8 cellular contexts compared by ENCODE assay signal in genomic region chr4:2811830-2812599, GRCh38. TPM values are rescaled to one million over a fixed set of nuclear protein-coding genes. Genes with fewer than 3 reads are reported as not detected.
DNase-seq lines count a peak whose midpoint lies in the region; ATAC-seq and TF ChIP-seq lines count a peak whose summit lies in the region.

No MANE protein-coding gene starts in this region.

- TF ChIP-seq CTCF in breast epithelium (IDR thresholded peaks at IDR 0.05), result no peak

- ATAC-seq in GM21619 (IDR thresholded peaks at IDR 0.05; ENCODE audit: unreplicated experiment), result peak; percentile 73

- peaks cover 0 to 12% of the 10 kb centered on the region in 2 donors for H3K4me1 ChIP-seq in breast epithelium

- H3K4me3 Mint-ChIP-seq in T-helper 2 cell treated with Interferon-gamma antibody and Interleukin-4, amounts not matched to agents 5 μg/mL and 100 μg/mL, for 36 hours, result peak overlapping the region; percentile 99

- no peaks in the 10 kb centered on the region for H3K9me3 ChIP-seq in KOPT-K1 (ENCODE audit: insufficient read depth, low read length, poor library complexity, severe bottlenecking)
- H3K9me3 ChIP-seq in breast epithelium, result no peaks in the 10 kb centered on the region

- no peaks in the 10 kb centered on the region for H3K9me3 Mint-ChIP-seq in T-helper 2 cell treated with Interferon-gamma antibody and Interleukin-4, amounts not matched to agents 5 μg/mL and 100 μg/mL, for 36 hours

- no peaks in the 10 kb centered on the region for H3K27me3 ChIP-seq in breast epithelium

- TF ChIP-seq POLR2A in breast epithelium (IDR thresholded peaks at IDR 0.05), result no peak

- H3K4me1 Mint-ChIP-seq in T-helper 2 cell treated with Interferon-gamma antibody and Interleukin-4, amounts not matched to agents 5 μg/mL and 100 μg/mL, for 36 hours (ENCODE audit: low read depth), result peaks cover 49% of the 10 kb centered on the region

- peak overlapping the region; percentile 99 for H3K27ac Mint-ChIP-seq in T-helper 2 cell treated with Interferon-gamma antibody and Interleukin-4, amounts not matched to agents 5 μg/mL and 100 μg/mL, for 36 hours

- peak overlapping the region; percentile 87 for H3K27ac ChIP-seq in KOPT-K1 (ENCODE audit: low read depth, low read length, poor library complexity, severe bottlenecking)
- peak overlapping the region; percentile 34 to 90 for H3K27ac ChIP-seq in breast epithelium

- H3K36me3 Mint-ChIP-seq in T-helper 2 cell treated with Interferon-gamma antibody and Interleukin-4, amounts not matched to agents 5 μg/mL and 100 μg/mL, for 36 hours (ENCODE audit: low read depth), result peaks cover 27% of the 10 kb centered on the region

- H3K27me3 Mint-ChIP-seq in T-helper 2 cell treated with Interferon-gamma antibody and Interleukin-4, amounts not matched to agents 5 μg/mL and 100 μg/mL, for 36 hours (ENCODE audit: low read depth), result no peaks in the 10 kb centered on the region

- no peaks in the 10 kb centered on the region for H3K36me3 ChIP-seq in KOPT-K1 (ENCODE audit: insufficient read depth, low read length)
- H3K36me3 ChIP-seq in breast epithelium, result no peaks in the 10 kb centered on the region

- DNase-seq in EL (peak; percentile 87), breast epithelium (ENCODE audit: low spot score in 2 of 2) (no peak), left kidney (ENCODE audit: low read depth, low spot score) (peak; percentile 85), NCI-H774 (lab: John Stamatoyannopoulos, UW) (no peak)
- DNase-seq in T-helper 2 cell treated with Interferon-gamma antibody and Interleukin-4, amounts not matched to agents 5 μg/mL and 100 μg/mL, for 36 hours (ENCODE audit: low spot score), result peak; percentile 67
- peak; percentile 52 to 56 for DNase-seq in stimulated activated CD8-positive, alpha-beta memory T cell treated with anti-CD3 and anti-CD28 coated beads, Interleukin-15, amount 100 ng/mL, for 48 hours (ENCODE audit: low read depth in 2 of 2)

- intact Hi-C loops in breast epithelium (cut with DNase I; ENCODE audit: low total_unique reads), result no loop called here

- H3K4me3 ChIP-seq in breast epithelium, result peak overlapping the region; percentile 41 to 64 (median 42)

RNA-seq across cellular contexts. Expression of gene SH3BP2, which starts 19.1 kb away (rescaled TPM):
- 10 to 100 TPM; 40.5 to 74.8 (median 59.3) TPM for total RNA-seq in breast epithelium

RNA-seq across cellular contexts. Expression of gene ADD1, which starts 31.6 kb away (rescaled TPM):
- 100 to 1,000 TPM; 161 to 193 (median 181) TPM for total RNA-seq in breast epithelium

RNA-seq across cellular contexts. Expression of gene TNIP2, which starts 55.9 kb away (rescaled TPM):
- 10 to 100 TPM; 46.4 to 73.4 (median 64.2) TPM for total RNA-seq in breast epithelium

Comparison
In these comparisons a context has a peak if more than half of its experiments do, and no peak if none do; other contexts are left out.
1. DNase-seq: peak in EL (single experiment), T-helper 2 cell treated with Interferon-gamma antibody and Interleukin-4, amounts not matched to agents 5 μg/mL and 100 μg/mL, for 36 hours (single experiment), left kidney (single experiment) and stimulated activated CD8-positive, alpha-beta memory T cell treated with anti-CD3 and anti-CD28 coated beads, Interleukin-15, amount 100 ng/mL, for 48 hours (2 of 2); none in breast epithelium (0 of 2) and NCI-H774 (single experiment).